Comparison of ENCODE assay signal across 19 cellular contexts in genomic region chr22:33513388-33514336, GRCh38.
A peak's percentile ranks its signal among the peaks of the same experiment; 100 is the strongest.
DNase-seq lines count a peak whose midpoint lies in the region; ATAC-seq and TF ChIP-seq lines count a peak whose summit lies in the region.
"Had no signal": no experiment of that assay in that cellular context is flagged by ENCODE, and none has a peak within 500 bp of the region (broad histone marks: within the 10 kb centered on the region; RNA-seq: fewer than 3 reads in every experiment).

No MANE protein-coding gene starts in this region.

- no peaks in the 10 kb centered on the region for H4K20me1 ChIP-seq in neural progenitor cell (ENCODE audit: low read depth)
- H4K20me1 ChIP-seq: BLaER1 had no signal

- no peaks in the 10 kb centered on the region for H3K36me3 ChIP-seq in neural progenitor cell
- H3K36me3 ChIP-seq in thyroid gland, result no peaks in the 10 kb centered on the region
- no peaks in the 10 kb centered on the region for H3K36me3 ChIP-seq in uterus
- H3K36me3 ChIP-seq: BLaER1, left ventricle myocardium inferior, SJSA1 had no signal

- H3K9ac ChIP-seq in neural progenitor cell, result no peak overlapping the region
- H3K9ac ChIP-seq: BLaER1 had no signal

- no peaks in the 10 kb centered on the region for H3K79me2 ChIP-seq in neural progenitor cell (ENCODE audit: low read depth)

- ATAC-seq in HG02970 (IDR thresholded peaks at IDR 0.05; ENCODE audit: low FRiP score, unreplicated experiment), result no peak
- ATAC-seq: activated CD8-positive, alpha-beta T cell treated with anti-CD3 and anti-CD28 coated beads for 36 hours had no signal

- H3K27me3 ChIP-seq in neural progenitor cell (no peaks in the 10 kb centered on the region), thyroid gland (no peaks in the 10 kb centered on the region), uterus (no peaks in the 10 kb centered on the region)
- H3K27me3 ChIP-seq: BLaER1, SJSA1 had no signal

- H3K4me3 Mint-ChIP-seq in neural progenitor cell, result no peak overlapping the region
- H3K4me3 Mint-ChIP-seq: activated B cell treated with CpG ODN at 0.5 μM for 24 hours; activated CD8-positive, alpha-beta T cell treated with anti-CD3 and anti-CD28 coated beads for 36 hours; activated naive CD4-positive, alpha-beta T cell treated with anti-CD3 and anti-CD28 coated beads for 36 hours; activated T-cell treated with anti-CD3 and anti-CD28 coated beads, Interleukin-2, amount 50 U/mL, for 24 hours had no signal

- peak overlapping the region; percentile 36 for H3K27ac Mint-ChIP-seq in neural progenitor cell
- H3K27ac Mint-ChIP-seq: activated B cell treated with CpG ODN at 0.5 μM for 24 hours; activated CD8-positive, alpha-beta T cell treated with anti-CD3 and anti-CD28 coated beads for 36 hours; activated naive CD4-positive, alpha-beta T cell treated with anti-CD3 and anti-CD28 coated beads for 36 hours; activated T-cell treated with anti-CD3 and anti-CD28 coated beads, Interleukin-2, amount 50 U/mL, for 24 hours had no signal

- H3K4me1 Mint-ChIP-seq in neural progenitor cell, result peaks cover 30% of the 10 kb centered on the region

- no peak overlapping the region for H3K4me2 ChIP-seq in neural progenitor cell
- H3K4me2 ChIP-seq: BLaER1 had no signal

- peaks cover 5% of the 10 kb centered on the region for H3K27me3 Mint-ChIP-seq in neural progenitor cell (ENCODE audit: insufficient read depth, low read depth)
- H3K27me3 Mint-ChIP-seq: activated B cell treated with CpG ODN at 0.5 μM for 24 hours; activated CD8-positive, alpha-beta T cell treated with anti-CD3 and anti-CD28 coated beads for 36 hours; activated T-cell treated with anti-CD3 and anti-CD28 coated beads, Interleukin-2, amount 50 U/mL, for 24 hours had no signal

- DNase-seq in EH (ENCODE audit: low read depth) (peak; percentile 12), NCI-H510A (lab: John Stamatoyannopoulos, UW) (peak; percentile 49), fibroblast of gingiva (ENCODE audit: low read depth) (peak; percentile 2), neural progenitor cell (ENCODE audit: low spot score) (no peak), thyroid gland (no peak), uterus (no peak)
- DNase-seq: activated B cell treated with CpG ODN at 0.5 μM for 24 hours; activated CD8-positive, alpha-beta T cell treated with anti-CD3 and anti-CD28 coated beads for 36 hours; activated naive CD4-positive, alpha-beta T cell treated with anti-CD3 and anti-CD28 coated beads for 36 hours; activated T-cell treated with anti-CD3 and anti-CD28 coated beads, Interleukin-2, amount 50 U/mL, for 24 hours; aorta; left ventricle myocardium inferior; NCI-H2029; NCI-H524 treated with DMSO at 0.1 percent for 48 hours; stimulated activated CD4-positive, alpha-beta T cell treated with anti-CD3 and anti-CD28 coated beads, Interleukin-2, amount 100 ng/mL, for 48 hours; T-helper 2 cell had no signal

- peak overlapping the region; percentile 38 for H3K27ac ChIP-seq in neural progenitor cell
- H3K27ac ChIP-seq in thyroid gland, result no peak overlapping the region
- no peak overlapping the region for H3K27ac ChIP-seq in uterus
- H3K27ac ChIP-seq: BLaER1, left ventricle myocardium inferior, SJSA1 had no signal

- H3K36me3 Mint-ChIP-seq in neural progenitor cell, result no peaks in the 10 kb centered on the region

- no peak overlapping the region for H3K4me3 ChIP-seq in neural progenitor cell
- no peak overlapping the region for H3K4me3 ChIP-seq in thyroid gland (replicated peaks in 1 of 3)
- no peak overlapping the region for H3K4me3 ChIP-seq in uterus
- H3K4me3 ChIP-seq: BLaER1, left ventricle myocardium inferior, SJSA1 had no signal

- TF ChIP-seq CTCF in neural progenitor cell (IDR thresholded peaks at IDR 0.05) (no peak), thyroid gland (IDR thresholded peaks at IDR 0.05) (no peak), uterus (IDR thresholded peaks at IDR 0.05) (no peak)

- H3F3A ChIP-seq in neural progenitor cell (ENCODE audit: low read depth), result no peaks in the 10 kb centered on the region

- 76 to 82% methylated on average over 7 of the region's 7 CpGs for WGBS in thyroid gland, 2 donors

- intact Hi-C loops in thyroid gland (cut with DNase I), result no loop called here
- intact Hi-C loops in uterus (cut with DNase I; ENCODE audit: low total_unique reads), result no loop called here

- H3K9me3 Mint-ChIP-seq in neural progenitor cell, result no peaks in the 10 kb centered on the region
- H3K9me3 Mint-ChIP-seq: activated B cell treated with CpG ODN at 0.5 μM for 24 hours; activated CD8-positive, alpha-beta T cell treated with anti-CD3 and anti-CD28 coated beads for 36 hours; activated naive CD4-positive, alpha-beta T cell treated with anti-CD3 and anti-CD28 coated beads for 36 hours; activated T-cell treated with anti-CD3 and anti-CD28 coated beads, Interleukin-2, amount 50 U/mL, for 24 hours had no signal

- H3K4me1 ChIP-seq in neural progenitor cell (peaks cover 15% of the 10 kb centered on the region), thyroid gland (no peaks in the 10 kb centered on the region), uterus (no peaks in the 10 kb centered on the region)

- TF ChIP-seq POLR2A in thyroid gland (IDR thresholded peaks at IDR 0.05) (no peak), uterus (IDR thresholded peaks at IDR 0.05) (no peak)

- H3K9me3 ChIP-seq in neural progenitor cell (ENCODE audit: low read depth), result no peaks in the 10 kb centered on the region
- H3K9me3 ChIP-seq in thyroid gland, result no peaks in the 10 kb centered on the region
- no peaks in the 10 kb centered on the region for H3K9me3 ChIP-seq in uterus
- H3K9me3 ChIP-seq: BLaER1, left ventricle myocardium inferior, SJSA1 had no signal

- no peak overlapping the region for H2AFZ ChIP-seq in neural progenitor cell (replicated peaks)

Comparison
In these comparisons a context has a peak if more than half of its experiments do, and no peak if none do; other contexts are left out.
1. DNase-seq: peak in EH (single experiment), NCI-H510A (single experiment) and fibroblast of gingiva (single experiment); none in neural progenitor cell (single experiment), thyroid gland (0 of 2) and uterus (0 of 2).